ENCODE assay signal across 8 cellular contexts in the genomic region with DNA sequence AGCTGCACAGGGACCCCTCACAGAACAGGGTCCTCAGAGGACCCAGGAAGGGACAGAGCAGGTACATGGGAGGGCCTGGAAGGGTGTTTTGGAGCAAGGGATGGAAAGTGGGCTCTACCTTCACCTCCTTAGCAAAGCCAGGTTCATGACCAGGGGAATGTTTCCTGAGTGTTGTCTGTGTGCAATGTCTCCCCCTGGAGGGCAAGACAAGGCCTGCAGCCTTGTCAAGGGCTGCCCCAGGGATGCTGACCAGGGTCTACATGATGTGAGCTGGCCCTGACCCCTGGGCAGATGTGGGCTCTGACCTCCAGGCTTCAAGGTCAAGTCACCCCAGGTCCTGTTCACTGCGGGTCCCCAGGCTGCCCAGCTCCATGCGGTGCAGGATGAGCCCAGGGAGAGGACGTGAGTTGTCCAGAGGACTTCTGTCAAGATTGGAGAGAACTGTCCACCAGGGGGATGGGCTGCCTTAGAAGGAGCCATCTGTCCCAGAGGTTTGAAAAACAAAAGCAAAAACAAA. TPM values are rescaled to one million over a fixed set of nuclear protein-coding genes. Genes with fewer than 3 reads are reported as not detected.
DNase-seq lines count a peak whose midpoint lies in the region; ATAC-seq and TF ChIP-seq lines count a peak whose summit lies in the region.

No MANE protein-coding gene starts in this region.

- POLR2A ChIA-PET in OCI-LY7 (lab: Charles Lee) = interaction anchor here (0.7 to 1.6 kb wide), 2 partner anchors 24 to 63 kb away, joined by 3 to 7 read pairs; no protein-coding TSS in a partner anchor

- H3K4me2 ChIP-seq in OCI-LY7 (ENCODE audit: low read length) = peak overlapping the region; percentile 81

- no peaks in the 10 kb centered on the region; the same call in 1 of the 2 replicates for H3K27me3 ChIP-seq in H7 (ENCODE audit: control insufficient read depth, insufficient read depth, low read length)

- H3K36me3 ChIP-seq in H7 (replicated peaks; ENCODE audit: control insufficient read depth, insufficient read depth, low read length) (no peaks in the 10 kb centered on the region), OCI-LY7 (ENCODE audit: insufficient read depth, low read length) (no peaks in the 10 kb centered on the region)

- TF ChIP-seq CTCF in OCI-LY7 (conservative IDR thresholded peaks at IDR 0.05; ENCODE audit: low read length) (peak; percentile 94), foreskin fibroblast (IDR thresholded peaks at IDR 0.05; ENCODE audit: low read depth, low read length) (peak; percentile 92)

- ATAC-seq in GM21515 (IDR thresholded peaks at IDR 0.05; ENCODE audit: unreplicated experiment) = no peak

- intact Hi-C loops in OCI-LY7 (cut with micrococcal nuclease; ENCODE audit: unreplicated experiment) = loop anchor here (1.0 kb wide), 2 partner anchors 64 to 79 kb away; no protein-coding TSS in a partner anchor

- H3K9me3 ChIP-seq in OCI-LY7 (ENCODE audit: low read length) = no peaks in the 10 kb centered on the region

- DNase-seq in CD1c-positive myeloid dendritic cell (ENCODE audit: extremely low spot score) (peak; percentile 72), H7 (peak; percentile 85), OCI-LY7 (ENCODE audit: low spot score) (peak; percentile 84), foreskin fibroblast (peak; percentile 18 to 72), nucleus accumbens (lab: John Stamatoyannopoulos, UW) (peak in 47 of 56 donors; percentile 6 to 76 (median 44)), substantia nigra (lab: John Stamatoyannopoulos, UW) (peak in 46 of 49 donors; percentile 8 to 74 (median 51))
- peak; percentile 35 to 49 for DNase-seq in activated T-helper 1 cell treated with anti-CD3 and anti-CD28 coated beads, Interleukin-2, amount 50 U/mL, for 16 hours (ENCODE audit: low read depth in 1 of 2, low spot score in 1 of 2)

- CTCF ChIA-PET in OCI-LY7 (lab: Charles Lee; ENCODE audit: unreplicated experiment) = interaction anchor here (0.7 to 2.8 kb wide), 4 partner anchors 59 to 78 kb away, joined by 3 to 16 read pairs (median 5); no protein-coding TSS in a partner anchor

- BruUV-seq in OCI-LY7 (replicated peaks; lab: Mats Ljungman, UMichigan) = no TSS peak

- H3K4me3 ChIP-seq in H7 (ENCODE audit: insufficient read depth, low read depth, low read length) = no peak overlapping the region
- no peak overlapping the region for H3K4me3 ChIP-seq in OCI-LY7 (ENCODE audit: low read depth, low read length, poor library complexity, severe bottlenecking)
- H3K4me3 ChIP-seq in foreskin fibroblast (ENCODE audit: low read depth in 1 of 2, low read length in 2 of 2) = no peak overlapping the region

- H3K4me1 ChIP-seq in OCI-LY7 (ENCODE audit: insufficient read depth, low read length, poor library complexity, severe bottlenecking) = peaks cover 22% of the 10 kb centered on the region

- no peaks in the 10 kb centered on the region for H3K9me2 ChIP-seq in OCI-LY7 (ENCODE audit: insufficient read depth, low read length)

- H2AFZ ChIP-seq in OCI-LY7 (ENCODE audit: low read length) = peak overlapping the region; percentile 75; the same call in 1 of the 2 replicates

- H3K27ac ChIP-seq in OCI-LY7 (ENCODE audit: low read depth, low read length, poor library complexity, severe bottlenecking) (peak overlapping the region; percentile 45), substantia nigra (ENCODE audit: low read depth, low read length, poor library complexity, severe bottlenecking) (no peak overlapping the region)

- H4K20me1 ChIP-seq in OCI-LY7 (ENCODE audit: insufficient read depth, low read length) = no peaks in the 10 kb centered on the region

- no peaks in the 10 kb centered on the region for H3K79me2 ChIP-seq in OCI-LY7 (ENCODE audit: insufficient read depth, low read depth, low read length)

RNA-seq across cellular contexts. Expression of a gene that starts 1.0 kb away (rescaled TPM):
- total RNA-seq in H7 (2014; rRNA removed; shearing (Covaris generic)) = 0.30 and 0.42 TPM in 2 replicates
- total RNA-seq in OCI-LY7 (2014; rRNA removed; shearing (Covaris generic)) = 0.50 and 0.77 TPM in 2 replicates
- 1.5 and 2.3 TPM in 2 replicates for total RNA-seq in OCI-LY7 (2022)
